In the genomic region with DNA sequence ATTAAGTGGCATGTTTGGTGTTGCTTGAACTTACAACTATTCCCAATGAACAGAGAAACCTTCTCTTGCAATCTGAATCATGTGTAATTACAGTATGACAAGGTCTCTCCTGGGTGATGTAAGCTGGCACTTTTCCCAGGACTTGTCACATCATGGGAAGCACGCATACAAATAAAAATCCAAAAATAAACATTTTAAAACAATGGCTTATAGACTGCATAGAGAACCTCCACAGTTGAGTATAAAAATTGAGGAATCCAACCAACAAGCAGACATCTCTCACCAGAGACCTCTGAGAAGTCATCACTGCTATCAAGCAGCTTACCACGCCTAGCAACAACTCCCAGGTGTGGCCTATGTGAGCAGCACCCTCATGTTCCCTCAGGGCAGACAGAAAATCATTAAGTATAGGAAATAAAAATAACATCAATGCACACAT, we compare ENCODE assay signal across 10 cellular contexts. TPM values are rescaled to one million over a fixed set of nuclear protein-coding genes. Genes with fewer than 3 reads are reported as not detected.
A peak's percentile ranks its signal among the peaks of the same experiment; 100 is the strongest.
DNase-seq lines count a peak whose midpoint lies in the region; ATAC-seq, FAIRE-seq and TF ChIP-seq lines count a peak whose summit lies in the region.
"Had no signal": no experiment of that assay in that cellular context is flagged by ENCODE, and none has a peak within 500 bp of the region (broad histone marks: within the 10 kb centered on the region; RNA-seq: fewer than 3 reads in every experiment).

No MANE protein-coding gene starts in this region.

- no peak overlapping the region for H4K8ac ChIP-seq in IMR-90 (ENCODE audit: low read depth in 2 of 2, low read length in 2 of 2)

- no peak overlapping the region for H3K4ac ChIP-seq in IMR-90 (ENCODE audit: low read depth, low read length)

- H2AK9ac ChIP-seq in IMR-90 (replicated peaks; ENCODE audit: low read depth, low read length, poor library complexity): no peak overlapping the region

- no peak overlapping the region for H4K91ac ChIP-seq in IMR-90 (ENCODE audit: insufficient read depth, low read depth, low read length)

- TF ChIP-seq CTCF in IMR-90 (conservative IDR thresholded peaks at IDR 0.05; ENCODE audit: low read depth, low read length) (no peak), D721Med (IDR thresholded peaks at IDR 0.05; ENCODE audit: insufficient read depth, missing control alignments) (no peak), lower lobe of right lung (IDR thresholded peaks at IDR 0.05) (no peak)

- no peak overlapping the region for H2AFZ ChIP-seq in IMR-90 (replicated peaks; ENCODE audit: low read length, poor library complexity)

- in situ Hi-C loops in IMR-90 (cut with MboI; ENCODE audit: low sequenced_read_pairs): no loop called here

- no peaks in the 10 kb centered on the region for H3K36me3 ChIP-seq in CD8-positive, alpha-beta memory T cell (ENCODE audit: insufficient read depth, low read length)
- H3K36me3 ChIP-seq in IMR-90 (ENCODE audit: control insufficient read depth, insufficient read depth, low read length): peaks cover 3% of the 10 kb centered on the region; the same call in 1 of the 2 replicates
- no peaks in the 10 kb centered on the region for H3K36me3 ChIP-seq in lower lobe of right lung

- TF ChIP-seq RAD21 in IMR-90 (IDR thresholded peaks at IDR 0.05; ENCODE audit: low read length): no peak

- intact Hi-C loops in IMR-90 (cut with micrococcal nuclease) (no loop called here), lower lobe of right lung (cut with DNase I) (no loop called here)

- no peak overlapping the region for H3K56ac ChIP-seq in IMR-90 (ENCODE audit: extremely low read depth, insufficient read depth, low read length)

- no peak overlapping the region for H2BK15ac ChIP-seq in IMR-90 (ENCODE audit: low read depth, low read length)

- POLR2A ChIA-PET in CD8-positive, alpha-beta memory T cell (lab: Charles Lee): interaction anchor here (0.6 kb wide), 1 partner anchor 23 kb away, joined by 3 read pairs; no protein-coding TSS in a partner anchor
- POLR2A ChIA-PET in IMR-90 (lab: Charles Lee; ENCODE audit: unreplicated experiment): no interaction called here

- CTCF ChIA-PET in CD8-positive, alpha-beta memory T cell (lab: Charles Lee): interaction anchor here (1.3 to 1.6 kb wide), 2 partner anchors 9 to 66 kb away, joined by 4 read pairs; a partner anchor contains a TSS
- CTCF ChIA-PET in IMR-90 (lab: Yijun Ruan, JAX): no interaction called here

- no peak overlapping the region for H3K9ac ChIP-seq in IMR-90 (ENCODE audit: low read depth, low read length)

- no peak overlapping the region for H4K5ac ChIP-seq in IMR-90 (ENCODE audit: low read depth, low read length)

- H3K23ac ChIP-seq in IMR-90 (ENCODE audit: low read depth, low read length): peak overlapping the region; percentile 62; the same call in 1 of the 2 replicates

- H3K27me3 Mint-ChIP-seq in CD8-positive, alpha-beta memory T cell: peaks cover 0 to 8% of the 10 kb centered on the region in 2 donors
- H3K27me3 Mint-ChIP-seq in activated naive CD8-positive, alpha-beta T cell treated with anti-CD3 and anti-CD28 coated beads for 36 hours: no peaks in the 10 kb centered on the region

- H3K36me3 Mint-ChIP-seq in CD8-positive, alpha-beta memory T cell: peaks cover 0 to 31% (median 0%) of the 10 kb centered on the region in 3 donors
- peaks cover 20% of the 10 kb centered on the region for H3K36me3 Mint-ChIP-seq in activated naive CD8-positive, alpha-beta T cell treated with anti-CD3 and anti-CD28 coated beads for 36 hours
- H3K36me3 Mint-ChIP-seq: naive B cell had no signal

- no peak for DNase-seq in CD8-positive, alpha-beta memory T cell
- DNase-seq in IMR-90 (peak; percentile 77), left kidney (ENCODE audit: low read depth, low spot score) (peak; percentile 46), D721Med (ENCODE audit: insufficient read length, low spot score) (no peak), OCI-M2 (lab: John Stamatoyannopoulos, UW; ENCODE audit: unreplicated experiment) (no peak), lower lobe of right lung (no peak)
- no peak for DNase-seq in activated naive CD8-positive, alpha-beta T cell treated with anti-CD3 and anti-CD28 coated beads for 36 hours
- DNase-seq: naive B cell, SHP77 treated with DMSO at 0.1 percent for 48 hours had no signal

- no peak for FAIRE-seq in D721Med (lab: Jason Lieb, UNC)

- no peak overlapping the region for H2BK20ac ChIP-seq in IMR-90 (ENCODE audit: low read depth, low read length)

- no peaks in the 10 kb centered on the region for H3K27me3 ChIP-seq in CD8-positive, alpha-beta memory T cell (ENCODE audit: insufficient read depth, low read length, poor library complexity, severe bottlenecking)
- H3K27me3 ChIP-seq in IMR-90 (ENCODE audit: control insufficient read depth, insufficient read depth, low read length) (no peaks in the 10 kb centered on the region), lower lobe of right lung (ENCODE audit: low read depth) (no peaks in the 10 kb centered on the region)

- peaks cover 25 to 28% of the 10 kb centered on the region in 2 experiments for H3K79me1 ChIP-seq in IMR-90 (ENCODE audit: low read depth in 1 of 2, low read length in 2 of 2)

- no peak for TF ChIP-seq POLR2A in IMR-90 (IDR thresholded peaks at IDR 0.05; ENCODE audit: low read depth, low read length)

- no CpG with 5 or more reads among the region's 2 CpGs for WGBS in IMR-90 (ENCODE audit: extremely low coverage in 2 of 2, insufficient read length in 1 of 2), 2 experiments

- no peak overlapping the region for H2BK120ac ChIP-seq in IMR-90 (ENCODE audit: low read depth, low read length)

- no TSS peak for BruUV-seq in IMR-90 (replicated peaks; lab: Mats Ljungman, UMichigan)

- H4K20me1 ChIP-seq in IMR-90 (ENCODE audit: insufficient read depth, low read length): peaks cover 6% of the 10 kb centered on the region; the same call in 1 of the 2 replicates

- no peak overlapping the region for H2AK5ac ChIP-seq in IMR-90 (ENCODE audit: low read depth, low read length)

- H3K4me3 Mint-ChIP-seq in CD8-positive, alpha-beta memory T cell: peak overlapping the region; percentile 1 to 93 (median 56)
- H3K4me3 Mint-ChIP-seq in activated naive CD8-positive, alpha-beta T cell treated with anti-CD3 and anti-CD28 coated beads for 36 hours: peak overlapping the region; percentile 7

- H3K9me3 Mint-ChIP-seq in CD8-positive, alpha-beta memory T cell: no peaks in the 10 kb centered on the region
- no peaks in the 10 kb centered on the region for H3K9me3 Mint-ChIP-seq in activated naive CD8-positive, alpha-beta T cell treated with anti-CD3 and anti-CD28 coated beads for 36 hours

- H3K4me1 Mint-ChIP-seq in CD8-positive, alpha-beta memory T cell: peaks cover 37 to 70% (median 69%) of the 10 kb centered on the region in 3 donors
- peaks cover 45% of the 10 kb centered on the region for H3K4me1 Mint-ChIP-seq in activated naive CD8-positive, alpha-beta T cell treated with anti-CD3 and anti-CD28 coated beads for 36 hours

- H2BK5ac ChIP-seq in IMR-90 (ENCODE audit: low read depth, low read length, poor library complexity, severe bottlenecking): no peak overlapping the region

- H3K18ac ChIP-seq in IMR-90 (ENCODE audit: low read depth, low read length): no peak overlapping the region

- dilution Hi-C loops in IMR-90 (cut with HindIII; ENCODE audit: low sequenced_read_pairs, unreplicated experiment): no loop called here

- no peak overlapping the region for H3K14ac ChIP-seq in IMR-90 (replicated peaks; ENCODE audit: low read depth, low read length)

- H3K9me3 ChIP-seq in CD8-positive, alpha-beta memory T cell (ENCODE audit: low read length): no peaks in the 10 kb centered on the region
- no peaks in the 10 kb centered on the region for H3K9me3 ChIP-seq in IMR-90 (ENCODE audit: control insufficient read depth, insufficient read depth, low read length)
- no peaks in the 10 kb centered on the region for H3K9me3 ChIP-seq in lower lobe of right lung

- peaks cover 2% of the 10 kb centered on the region; the same call in 1 of the 2 replicates for H3K9me1 ChIP-seq in IMR-90 (ENCODE audit: insufficient read depth, low read length)

- H3K4me3 ChIP-seq in CD8-positive, alpha-beta memory T cell (ENCODE audit: low read length): no peak overlapping the region
- no peak overlapping the region for H3K4me3 ChIP-seq in IMR-90 (ENCODE audit: insufficient read depth, low read depth, low read length)
- no peak overlapping the region for H3K4me3 ChIP-seq in lower lobe of right lung

- no peak overlapping the region for H3K27ac ChIP-seq in CD8-positive, alpha-beta memory T cell (ENCODE audit: low read depth, low read length)
- H3K27ac ChIP-seq in IMR-90 (ENCODE audit: insufficient read depth, low read length) (no peak overlapping the region), lower lobe of right lung (no peak overlapping the region)

- peak overlapping the region; percentile 6 to 94 (median 66) for H3K27ac Mint-ChIP-seq in CD8-positive, alpha-beta memory T cell
- no peak overlapping the region for H3K27ac Mint-ChIP-seq in activated naive CD8-positive, alpha-beta T cell treated with anti-CD3 and anti-CD28 coated beads for 36 hours

- ATAC-seq in IMR-90 (ENCODE audit: low read depth) (no peak), GM21737 (IDR thresholded peaks at IDR 0.05; ENCODE audit: unreplicated experiment) (no peak), lower lobe of right lung (no peak)

- peak overlapping the region; percentile 38 for H3K4me2 ChIP-seq in IMR-90 (ENCODE audit: low read depth, low read length)

- peaks cover 25% of the 10 kb centered on the region for H3K4me1 ChIP-seq in CD8-positive, alpha-beta memory T cell (ENCODE audit: insufficient read depth, low read length)
- H3K4me1 ChIP-seq in IMR-90 (ENCODE audit: control insufficient read depth, insufficient read depth, low read length) (peaks cover 7% of the 10 kb centered on the region), lower lobe of right lung (peaks cover 30% of the 10 kb centered on the region)

TF ChIP-seq in IMR-90, 13 proteins besides CTCF, POLR2A, EP300 and RAD21:
- peak; percentile 29; the same call in 1 of the 2 replicates for TF ChIP-seq CEBPB (IDR thresholded peaks at IDR 0.05; ENCODE audit: low read depth, low read length)
- TF ChIP-seq, protein P1, sequence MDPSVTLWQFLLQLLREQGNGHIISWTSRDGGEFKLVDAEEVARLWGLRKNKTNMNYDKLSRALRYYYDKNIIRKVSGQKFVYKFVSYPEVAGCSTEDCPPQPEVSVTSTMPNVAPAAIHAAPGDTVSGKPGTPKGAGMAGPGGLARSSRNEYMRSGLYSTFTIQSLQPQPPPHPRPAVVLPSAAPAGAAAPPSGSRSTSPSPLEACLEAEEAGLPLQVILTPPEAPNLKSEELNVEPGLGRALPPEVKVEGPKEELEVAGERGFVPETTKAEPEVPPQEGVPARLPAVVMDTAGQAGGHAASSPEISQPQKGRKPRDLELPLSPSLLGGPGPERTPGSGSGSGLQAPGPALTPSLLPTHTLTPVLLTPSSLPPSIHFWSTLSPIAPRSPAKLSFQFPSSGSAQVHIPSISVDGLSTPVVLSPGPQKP (IDR thresholded peaks at IDR 0.05; ENCODE audit: borderline replicate concordance, low read depth, low read length): no peak

RNA-seq across cellular contexts. Expression of a gene that starts 3.9 kb away (rescaled TPM):
- total RNA-seq in CD8-positive, alpha-beta memory T cell: 10 to 100 TPM; 36.8 to 37.0 TPM
- 24.6 TPM for polyA plus RNA-seq in CD8-positive, alpha-beta memory T cell
- total RNA-seq in IMR-90 (2012; rRNA removed) (21.1 and 24.4 TPM in 2 replicates), lower lobe of right lung (18.0 TPM)
- polyA plus RNA-seq in IMR-90 (2012; rRNA removed): 10.0 and 10.4 TPM in 2 replicates
- polyA plus RNA-seq in IMR-90 (2012; cell fraction: cytosol; rRNA removed): 2.4 and 2.5 TPM in 2 replicates
- 0.95 and 8.7 TPM in 2 replicates for polyA plus RNA-seq in IMR-90 (2012; cell fraction: nucleus; rRNA removed; ENCODE audit: low replicate concordance)
- total RNA-seq in activated naive CD8-positive, alpha-beta T cell treated with anti-CD3 and anti-CD28 coated beads for 36 hours: 10 to 100 TPM; 68.0 to 69.9 TPM

Comparison
In these comparisons a context has a peak if more than half of its experiments do, and no peak if none do; other contexts are left out.
1. DNase-seq: peak in IMR-90 (single experiment) and left kidney (single experiment); none in CD8-positive, alpha-beta memory T cell (0 of 5), activated naive CD8-positive, alpha-beta T cell treated with anti-CD3 and anti-CD28 coated beads for 36 hours (single experiment), D721Med (single experiment), OCI-M2 (single experiment) and lower lobe of right lung (single experiment).